ENCODE assay signal across 14 cellular contexts in genomic region chr11:123197711-123198110, GRCh38. TPM values are rescaled to one million over a fixed set of nuclear protein-coding genes. Genes with fewer than 3 reads are reported as not detected.
DNase-seq lines count a peak whose midpoint lies in the region; ATAC-seq, FAIRE-seq and TF ChIP-seq lines count a peak whose summit lies in the region.
"Had no signal": no experiment of that assay in that cellular context is flagged by ENCODE, and none has a peak within 500 bp of the region (broad histone marks: within the 10 kb centered on the region; RNA-seq: fewer than 3 reads in every experiment).

No MANE protein-coding gene starts in this region.

- H3K36me3 Mint-ChIP-seq in HFFc6 (ENCODE audit: low read depth) (peaks cover 8% of the 10 kb centered on the region), nephron (ENCODE audit: low read depth) (no peaks in the 10 kb centered on the region), chondrocyte (ENCODE audit: low read depth) (no peaks in the 10 kb centered on the region)
- H3K36me3 Mint-ChIP-seq: brain had no signal

- TF ChIP-seq POLR2A in K562 (conservative IDR thresholded peaks at IDR 0.05) = no peak

- H3K27ac Mint-ChIP-seq in HFFc6 (peak overlapping the region; percentile 54), nephron (peak overlapping the region in 1 of 3 experiments; percentile 35), chondrocyte (ENCODE audit: unreplicated experiment) (no peak overlapping the region)

- no peaks in the 10 kb centered on the region for H3K9me3 ChIP-seq in K562 (replicated peaks; ENCODE audit: control insufficient read depth, insufficient read depth, low read depth, low read length)
- H3K9me3 ChIP-seq: tibial nerve had no signal

- in situ Hi-C loops in K562 (cut with MboI) = no loop called here

- H3K4me3 ChIP-seq in K562 = no peak overlapping the region
- H3K4me3 ChIP-seq: tibial nerve had no signal

- POLR2A ChIA-PET in K562 (lab: Yijun Ruan, JAX) = no interaction called here

- no peak overlapping the region for H3K9ac ChIP-seq in K562 (ENCODE audit: insufficient read depth in 1 of 2, low read depth in 2 of 2, low read length in 2 of 2)

- WGBS in K562 (ENCODE audit: insufficient coverage, low coverage, missing lambda C conversion rate) = 7% methylated on average over 4 of the region's 4 CpGs

- H3K36me3 ChIP-seq in K562 (ENCODE audit: control insufficient read depth, insufficient read depth, low read length) = no peaks in the 10 kb centered on the region
- H3K36me3 ChIP-seq: tibial nerve had no signal

- H3K27me3 Mint-ChIP-seq in HFFc6 (ENCODE audit: insufficient read depth) (no peaks in the 10 kb centered on the region; the same call in 1 of the 2 replicates), nephron (ENCODE audit: low read depth) (peaks cover 36% of the 10 kb centered on the region), chondrocyte (ENCODE audit: low read depth) (peaks cover 7% of the 10 kb centered on the region)

- 0 out of 2 replicates have a peak, but pooled peaks cover 3% of the 10 kb centered on the region for H4K20me1 ChIP-seq in K562 (replicated peaks; ENCODE audit: control insufficient read depth, insufficient read depth, low read length)

- peaks cover 59% of the 10 kb centered on the region for H3K4me1 Mint-ChIP-seq in HFFc6 (ENCODE audit: low read depth)
- peaks cover 60% of the 10 kb centered on the region for H3K4me1 Mint-ChIP-seq in nephron
- peaks cover 27% of the 10 kb centered on the region for H3K4me1 Mint-ChIP-seq in chondrocyte (ENCODE audit: low read depth)

- no peaks in the 10 kb centered on the region for H3K79me2 ChIP-seq in K562 (ENCODE audit: control insufficient read depth, insufficient read depth, low read length)

- H3K9me1 ChIP-seq in K562 (ENCODE audit: control insufficient read depth, insufficient read depth, low read length) = no peaks in the 10 kb centered on the region

- CTCF ChIA-PET in K562 (lab: Yijun Ruan, JAX; ENCODE audit: low intra/inter-chr PET ratio) = no interaction called here

- BruUV-seq in K562 (replicated peaks; lab: Mats Ljungman, UMichigan) = no TSS peak

- TF ChIP-seq RAD21 in K562 (CRISPR knock-in tag; conservative IDR thresholded peaks at IDR 0.05 in 1 of 2, IDR thresholded peaks at IDR 0.05 in 1 of 2) = no peak

- intact Hi-C loops in K562 (cut with micrococcal nuclease) = no loop called here

- no peak overlapping the region for H3K27ac ChIP-seq in K562 (ENCODE audit: extremely low read depth, low read depth, low read length)
- H3K27ac ChIP-seq: 22Rv1, tibial nerve had no signal

- peaks cover 0 to 5% of the 10 kb centered on the region in 2 experiments; a peak in 1 of 5 replicates for H3K4me1 ChIP-seq in K562 (replicated peaks in 1 of 2; ENCODE audit: control insufficient read depth in 2 of 2, insufficient read depth in 2 of 2, low read length in 2 of 2)

- FAIRE-seq in K562 (lab: Jason Lieb, UNC) = no peak
- FAIRE-seq: G401.6 had no signal

- DNase-seq in DMS 273 (lab: John Stamatoyannopoulos, UW; ENCODE audit: unreplicated experiment) (peak; percentile 36), DMS 273 treated with DMSO at 0.1 percent for 48 hours (lab: John Stamatoyannopoulos, UW) (no peak), HFFc6 (peak; percentile 70), K562 (ENCODE audit: extremely low read depth in 1 of 4, low spot score in 3 of 4) (no peak), chondrocyte (ENCODE audit: low spot score) (no peak), GDM1 (lab: John Stamatoyannopoulos, UW) (no peak)
- DNase-seq: NCI-H526 treated with DMSO at 0.1 percent for 48 hours, SW 1271 had no signal

- no peak overlapping the region for H3K4me2 ChIP-seq in K562 (ENCODE audit: insufficient read depth, low read length)

- ATAC-seq in K562 (no peak), GM21423 (IDR thresholded peaks at IDR 0.05; ENCODE audit: unreplicated experiment) (no peak)

- TF ChIP-seq EP300 in K562 (IDR thresholded peaks at IDR 0.05; ENCODE audit: low read length) = no peak

- peak overlapping the region; percentile 56 for H3K4me3 Mint-ChIP-seq in HFFc6
- H3K4me3 Mint-ChIP-seq in nephron = peak overlapping the region; percentile 24 to 39 (median 29)
- no peak overlapping the region for H3K4me3 Mint-ChIP-seq in chondrocyte (ENCODE audit: unreplicated experiment)

- H3K27me3 ChIP-seq in K562 (ENCODE audit: control insufficient read depth in 2 of 2, insufficient read depth in 2 of 2, low read length in 2 of 2) = peaks cover 25 to 58% of the 10 kb centered on the region in 2 experiments

- TF ChIP-seq CTCF in HFFc6 (IDR thresholded peaks at IDR 0.05) (no peak), K562 (IDR thresholded peaks at IDR 0.05 in 2 of 3, conservative IDR thresholded peaks at IDR 0.05 in 1 of 3; ENCODE audit: insufficient read depth in 2 of 3, low read depth in 1 of 3, low read length in 3 of 3) (no peak), nephron (IDR thresholded peaks at IDR 0.05; ENCODE audit: unreplicated experiment in 3 of 3) (no peak), chondrocyte (IDR thresholded peaks at IDR 0.05) (no peak)

- H3K9me3 Mint-ChIP-seq in HFFc6 = no peaks in the 10 kb centered on the region
- no peaks in the 10 kb centered on the region for H3K9me3 Mint-ChIP-seq in nephron
- no peaks in the 10 kb centered on the region for H3K9me3 Mint-ChIP-seq in chondrocyte (ENCODE audit: low read depth)

- H2AFZ ChIP-seq in K562 (ENCODE audit: low read depth, low read length) = no peak overlapping the region

TF ChIP-seq in K562, 482 proteins besides CTCF, POLR2A, EP300 and RAD21:
- no peak for TF ChIP-seq DACH1 (IDR thresholded peaks at IDR 0.05; ENCODE audit: partially characterized antibody)
- TF ChIP-seq CGGBP1 (CRISPR knock-in tag; IDR thresholded peaks at IDR 0.05) = no peak
- peak; percentile 28; the same call in 1 of the 2 replicates for TF ChIP-seq EGR1 (conservative IDR thresholded peaks at IDR 0.05)

RNA-seq across cellular contexts. Expression of gene CLMP, which starts 2.7 kb away (rescaled TPM):
- 100 to 1,000 TPM; 126 to 201 (median 138) TPM for total RNA-seq in HFFc6 (2021; fragmentation: NEBNext Ultra II Directional; extraction: Animal tissue kit (Norgen Biotek cat#: 25700))
- not detected in 2 replicates for total RNA-seq in K562 (2011; cell fraction: chromatin; rRNA removed; ENCODE audit: low replicate concordance)
- total RNA-seq in K562 (2011; cell fraction: nucleolus; rRNA removed) = not detected in 2 replicates
- total RNA-seq in K562 (2011; cell fraction: nucleoplasm; rRNA removed) = not detected in 2 replicates
- total RNA-seq in K562 (2014; rRNA removed) = not detected in 2 replicates
- not detected in 2 replicates for total RNA-seq in K562 (2014; rRNA removed; fragmentation: Illumina TruSeq; extraction: Trizol)
- total RNA-seq in K562 (2015; rRNA removed; fragmentation: Illumina TruSeq; extraction: Trizol) = not detected in 2 replicates
- total RNA-seq in K562 (2021) = 0.02 and 0.49 TPM in 2 replicates
- polyA plus RNA-seq in K562 (2011; rRNA removed) = not detected in 2 replicates
- not detected in 2 replicates for polyA plus RNA-seq in K562 (2011; cell fraction: cytosol; rRNA removed)
- not detected in 2 replicates for polyA plus RNA-seq in K562 (2011; cell fraction: nucleus; rRNA removed)
- polyA plus RNA-seq in K562 (2012) = 0.03 and 0.05 TPM in 2 replicates
- not detected in 2 replicates for polyA plus RNA-seq in K562 (2014; fragmentation: Illumina TruSeq; extraction: Trizol)
- polyA plus RNA-seq in K562 (2014; fragmentation: Nextera tagmentation; extraction: Ambion mirVana) = under 1 TPM; 0.03 to 0.15 TPM
- polyA plus RNA-seq in K562 (2014; rRNA removed) = not detected in 2 replicates
- not detected in 2 replicates for polyA minus RNA-seq in K562 (2011; rRNA and poly(A)+ RNA removed)
- not detected in 2 replicates for polyA minus RNA-seq in K562 (2011; cell fraction: cytosol; rRNA and poly(A)+ RNA removed)
- 0.13 TPM in 1 of 2 replicates, not detected in the other for polyA minus RNA-seq in K562 (2011; cell fraction: nucleus; rRNA and poly(A)+ RNA removed)
- 4.8 to 21.4 TPM (median 6.6 TPM) in 3 replicates for total RNA-seq in chondrocyte

Comparison
In these comparisons a context has a peak if more than half of its experiments do, and no peak if none do; other contexts are left out.
1. DNase-seq: peak in DMS 273 (single experiment) and HFFc6 (single experiment); none in DMS 273 treated with DMSO at 0.1 percent for 48 hours (single experiment), K562 (0 of 4), chondrocyte (single experiment) and GDM1 (single experiment).